Comparison of ENCODE assay signal across 8 cellular contexts in genomic region chr5:135944967-135945560, GRCh38. TPM values are rescaled to one million over a fixed set of nuclear protein-coding genes. Genes with fewer than 3 reads are reported as not detected.
A peak's percentile ranks its signal among the peaks of the same experiment; 100 is the strongest.
DNase-seq lines count a peak whose midpoint lies in the region; ATAC-seq and TF ChIP-seq lines count a peak whose summit lies in the region.

No MANE protein-coding gene starts in this region.

- H4K20me1 ChIP-seq in H9 (ENCODE audit: control insufficient read depth, insufficient read depth, insufficient read length) = no peaks in the 10 kb centered on the region

- H2AFZ ChIP-seq in H9 (ENCODE audit: low read length) = no peak overlapping the region

- no peak overlapping the region for H3K27ac Mint-ChIP-seq in Calu3 (ENCODE audit: unreplicated experiment)
- H3K27ac Mint-ChIP-seq in H9 = no peak overlapping the region
- no peak overlapping the region for H3K27ac Mint-ChIP-seq in activated CD4-positive, alpha-beta memory T cell treated with anti-CD3 and anti-CD28 coated beads for 36 hours

- H2BK15ac ChIP-seq in H9 (ENCODE audit: low read depth, low read length) = no peak overlapping the region

- no peaks in the 10 kb centered on the region for H3K4me1 Mint-ChIP-seq in Calu3 (ENCODE audit: low read depth, unreplicated experiment)
- peaks cover 0 to 4% of the 10 kb centered on the region in 2 experiments; a peak in 3 of 4 replicates for H3K4me1 Mint-ChIP-seq in H9
- H3K4me1 Mint-ChIP-seq in activated CD4-positive, alpha-beta memory T cell treated with anti-CD3 and anti-CD28 coated beads for 36 hours (ENCODE audit: low read depth) = no peaks in the 10 kb centered on the region

- no peak overlapping the region for H2BK12ac ChIP-seq in H9 (ENCODE audit: insufficient read length, low read depth, low read length)

- no peaks in the 10 kb centered on the region for H3K9me3 ChIP-seq in H9 (ENCODE audit: control insufficient read depth, low read depth, low read length)

- H3K4me3 Mint-ChIP-seq in Calu3 (ENCODE audit: low read depth, unreplicated experiment) (no peak overlapping the region), H9 (no peak overlapping the region)
- no peak overlapping the region for H3K4me3 Mint-ChIP-seq in activated CD4-positive, alpha-beta memory T cell treated with anti-CD3 and anti-CD28 coated beads for 36 hours

- no peak overlapping the region for H3K4ac ChIP-seq in H9 (ENCODE audit: low read depth, low read length)

- no peak overlapping the region for H2BK120ac ChIP-seq in H9 (ENCODE audit: low read depth, low read length, poor library complexity, severe bottlenecking)

- H3K9ac ChIP-seq in H9 (ENCODE audit: extremely low read depth, insufficient read length, low read length) = no peak overlapping the region

- no peaks in the 10 kb centered on the region for H3K27me3 ChIP-seq in H9 (ENCODE audit: insufficient read depth, low read length)

- peak; percentile 66 for DNase-seq in Calu3
- DNase-seq in H9 = peak; percentile 31
- peak; percentile 86 for DNase-seq in NCI-H345 (lab: John Stamatoyannopoulos, UW)
- peak; percentile 19 for DNase-seq in activated CD4-positive, alpha-beta memory T cell treated with anti-CD3 and anti-CD28 coated beads for 36 hours
- peak; percentile 86 for DNase-seq in glomerular visceral epithelial cell (ENCODE audit: extremely low spot score)
- peak; percentile 43 for DNase-seq in pulmonary artery endothelial cell (ENCODE audit: low read depth, low spot score)

- no peaks in the 10 kb centered on the region for H3K4me1 ChIP-seq in H9 (ENCODE audit: insufficient read depth, low read length)

- no CpG with 5 or more reads among the region's 3 CpGs for WGBS in H9 (ENCODE audit: extremely low coverage, insufficient read length, low lambda C conversion rate)

- H2BK20ac ChIP-seq in H9 (ENCODE audit: low read depth, low read length, poor library complexity, severe bottlenecking) = no peak overlapping the region

- no peak overlapping the region for H3K27ac ChIP-seq in H9 (ENCODE audit: insufficient read length, low read depth, low read length)

- BruUV-seq in Calu3 (replicated peaks; lab: Mats Ljungman, UMichigan) = no TSS peak

- no peak overlapping the region for H3K18ac ChIP-seq in H9 (ENCODE audit: insufficient read length, low read depth, low read length)

- no peak overlapping the region for H3K14ac ChIP-seq in H9 (ENCODE audit: insufficient read depth, low read length)

- H3K9me3 Mint-ChIP-seq in Calu3 (ENCODE audit: low read depth, unreplicated experiment) = no peaks in the 10 kb centered on the region
- H3K9me3 Mint-ChIP-seq in H9 = no peaks in the 10 kb centered on the region
- H3K9me3 Mint-ChIP-seq in activated CD4-positive, alpha-beta memory T cell treated with anti-CD3 and anti-CD28 coated beads for 36 hours = no peaks in the 10 kb centered on the region

- POLR2A ChIA-PET in activated CD4-positive, alpha-beta memory T cell treated with anti-CD3 and anti-CD28 coated beads for 36 hours (lab: Charles Lee) = no interaction called here

- H3K27me3 Mint-ChIP-seq in Calu3 (ENCODE audit: unreplicated experiment) = no peaks in the 10 kb centered on the region
- H3K27me3 Mint-ChIP-seq in H9 (ENCODE audit: low read depth) = peaks cover 3% of the 10 kb centered on the region; the same call in 1 of the 2 replicates
- peaks cover 14% of the 10 kb centered on the region for H3K27me3 Mint-ChIP-seq in activated CD4-positive, alpha-beta memory T cell treated with anti-CD3 and anti-CD28 coated beads for 36 hours

- H3K56ac ChIP-seq in H9 (ENCODE audit: insufficient read length, low read depth, low read length) = no peak overlapping the region

- H2BK5ac ChIP-seq in H9 (ENCODE audit: insufficient read length, low read length) = no peak overlapping the region

- no peak overlapping the region for H4K91ac ChIP-seq in H9 (ENCODE audit: insufficient read length, low read depth, low read length)

- no peak overlapping the region for H3K4me2 ChIP-seq in H9 (ENCODE audit: insufficient read depth, insufficient read length, low read length)

- no peak overlapping the region for H3T11ph ChIP-seq in H9 (ENCODE audit: low read length)

- H2AK5ac ChIP-seq in H9 (ENCODE audit: insufficient read length, low read length) = no peak overlapping the region

- H3K36me3 Mint-ChIP-seq in Calu3 (ENCODE audit: insufficient read depth, unreplicated experiment) (no peaks in the 10 kb centered on the region), H9 (ENCODE audit: insufficient read depth in 1 of 3, low read depth in 3 of 3) (no peaks in the 10 kb centered on the region)
- H3K36me3 Mint-ChIP-seq in activated CD4-positive, alpha-beta memory T cell treated with anti-CD3 and anti-CD28 coated beads for 36 hours = no peaks in the 10 kb centered on the region

- H4K5ac ChIP-seq in H9 (ENCODE audit: insufficient read length, low read depth, low read length) = no peak overlapping the region

- H4K8ac ChIP-seq in H9 (replicated peaks; ENCODE audit: insufficient read length, low read depth, low read length) = no peak overlapping the region

- intact Hi-C loops in Calu3 (cut with micrococcal nuclease; ENCODE audit: unreplicated experiment) = loop anchor here (1.0 to 5.0 kb wide), 6 partner anchors 58 to 267 kb away; no protein-coding TSS in a partner anchor
- intact Hi-C loops in activated CD4-positive, alpha-beta memory T cell treated with anti-CD3 and anti-CD28 coated beads for 36 hours (cut with micrococcal nuclease) = loop anchor here (1.0 to 5.0 kb wide), 5 partner anchors 58 to 268 kb away; no protein-coding TSS in a partner anchor

- H3K23ac ChIP-seq in H9 (ENCODE audit: insufficient read length, low read depth, low read length) = no peak overlapping the region

- TF ChIP-seq CTCF in Calu3 (IDR thresholded peaks at IDR 0.05; ENCODE audit: unreplicated experiment) = peak; percentile 76
- TF ChIP-seq CTCF in H9 (conservative IDR thresholded peaks at IDR 0.05) = peak; percentile 88

- CTCF ChIA-PET in Calu3 (lab: Charles Lee) = interaction anchor here (0.8 to 2.0 kb wide), 4 partner anchors 76 to 137 kb away, joined by 3 to 9 read pairs (median 4); no protein-coding TSS in a partner anchor
- CTCF ChIA-PET in activated CD4-positive, alpha-beta memory T cell treated with anti-CD3 and anti-CD28 coated beads for 36 hours (lab: Charles Lee) = interaction anchor here (0.6 to 2.7 kb wide), 28 partner anchors 9 to 268 kb away, joined by 3 to 38 read pairs (median 4); no protein-coding TSS in a partner anchor

- H3K79me1 ChIP-seq in H9 (ENCODE audit: insufficient read depth, low read depth, low read length, poor library complexity, severe bottlenecking) = no peaks in the 10 kb centered on the region

- H3K79me2 ChIP-seq in H9 (ENCODE audit: insufficient read depth, low read length) = no peaks in the 10 kb centered on the region

- H3K23me2 ChIP-seq in H9 (ENCODE audit: insufficient read length, low read depth, low read length, poor library complexity, severe bottlenecking) = no peaks in the 10 kb centered on the region

- ATAC-seq in HG02981 (IDR thresholded peaks at IDR 0.05; ENCODE audit: unreplicated experiment) (no peak), HG02884 (IDR thresholded peaks at IDR 0.05; ENCODE audit: unreplicated experiment) (no peak)

RNA-seq across cellular contexts. Expression of gene LECT2, which starts 9.7 kb away (rescaled TPM):
- total RNA-seq in Calu3 (2022) = not detected in 2 replicates
- not detected in 2 replicates for total RNA-seq in H9 (2021)
- not detected for total RNA-seq in activated CD4-positive, alpha-beta memory T cell treated with anti-CD3 and anti-CD28 coated beads for 36 hours
- total RNA-seq in pulmonary artery endothelial cell = not detected in 2 replicates

RNA-seq across cellular contexts. Expression of gene IL9, which starts 49.4 kb away (rescaled TPM):
- not detected in 2 replicates for total RNA-seq in Calu3 (2022)
- not detected in 2 replicates for total RNA-seq in H9 (2021)
- 100 to 1,000 TPM; 123 to 136 TPM for total RNA-seq in activated CD4-positive, alpha-beta memory T cell treated with anti-CD3 and anti-CD28 coated beads for 36 hours
- not detected in 2 replicates for total RNA-seq in pulmonary artery endothelial cell

Comparison
In these comparisons a context has a peak if more than half of its experiments do, and no peak if none do; other contexts are left out.
1. DNase-seq: peak in every context shown above with its lines; median percentile 86 in NCI-H345; 86 in glomerular visceral epithelial cell; 66 in Calu3; 43 in pulmonary artery endothelial cell; 31 in H9; 19 in activated CD4-positive, alpha-beta memory T cell treated with anti-CD3 and anti-CD28 coated beads for 36 hours.
2. RNA of gene IL9, which starts 49.4 kb away (total RNA-seq): 123 to 136 TPM in activated CD4-positive, alpha-beta memory T cell treated with anti-CD3 and anti-CD28 coated beads for 36 hours; not detected in Calu3, not detected in H9 and not detected in pulmonary artery endothelial cell; every median in the first group is over 100 times any median in the second.